Comparison of ENCODE assay signal across 23 cellular contexts in genomic region chr10:62068464-62068863, GRCh38.
DNase-seq lines count a peak whose midpoint lies in the region; ATAC-seq and TF ChIP-seq lines count a peak whose summit lies in the region.
"Had no signal": no experiment of that assay in that cellular context is flagged by ENCODE, and none has a peak within 500 bp of the region (broad histone marks: within the 10 kb centered on the region; RNA-seq: fewer than 3 reads in every experiment).

No MANE protein-coding gene starts in this region.

- peak overlapping the region; percentile 74 to 76 for H3K27ac ChIP-seq in right atrium auricular region
- peak overlapping the region in 4 of 12 donors; percentile 46 to 83 (median 76) for H3K27ac ChIP-seq in heart left ventricle
- H3K27ac ChIP-seq in prostate gland = peak overlapping the region; percentile 0 to 16
- peak overlapping the region; percentile 63 for H3K27ac ChIP-seq in vagina
- H3K27ac ChIP-seq: KMS-11, parathyroid adenoma, RWPE1 had no signal

- H3K27me3 ChIP-seq in right atrium auricular region (no peaks in the 10 kb centered on the region), heart left ventricle (no peaks in the 10 kb centered on the region), prostate gland (replicated peaks; ENCODE audit: insufficient read depth) (no peaks in the 10 kb centered on the region), vagina (no peaks in the 10 kb centered on the region)

- TF ChIP-seq CTCF in right atrium auricular region (IDR thresholded peaks at IDR 0.05) (no peak), heart left ventricle (IDR thresholded peaks at IDR 0.05) (no peak), chondrocyte (IDR thresholded peaks at IDR 0.05) (no peak), prostate gland (IDR thresholded peaks at IDR 0.05) (no peak), vagina (IDR thresholded peaks at IDR 0.05) (no peak)

- WGBS in heart left ventricle, 4 donors = 93 to 94% (median 94%) methylated on average over 7 of the region's 7 CpGs
- 46% methylated on average over 7 of the region's 7 CpGs for WGBS in prostate gland

- peaks cover 54% of the 10 kb centered on the region for H3K4me1 Mint-ChIP-seq in chondrocyte (ENCODE audit: low read depth)

- no peaks in the 10 kb centered on the region for H3K9me3 ChIP-seq in right atrium auricular region
- no peaks in the 10 kb centered on the region for H3K9me3 ChIP-seq in heart left ventricle
- no peaks in the 10 kb centered on the region for H3K9me3 ChIP-seq in prostate gland
- no peaks in the 10 kb centered on the region for H3K9me3 ChIP-seq in vagina
- H3K9me3 ChIP-seq: HAP-1 had no signal

- no peak for DNase-seq in right atrium auricular region (ENCODE audit: low spot score)
- no peak for DNase-seq in heart left ventricle
- no peak for DNase-seq in chondrocyte (ENCODE audit: low spot score)
- peak; percentile 72 for DNase-seq in prostate gland (ENCODE audit: low spot score)
- no peak for DNase-seq in vagina (ENCODE audit: extremely low spot score in 2 of 2)
- no peak for DNase-seq in stimulated activated CD4-positive, alpha-beta T cell treated with anti-CD3 and anti-CD28 coated beads, Interleukin-2, amount 100 ng/mL, for 48 hours
- no peak for DNase-seq in amniotic stem cell (lab: John Stamatoyannopoulos, UW)
- DNase-seq: activated CD4-positive, CD25-positive, alpha-beta regulatory T cell; activated gamma-delta T cell treated with Interleukin-2 at 50 U/mL for 16 hours; caudate nucleus; DMS79; left colon; midbrain; NCI-H1694; NCI-H69 had no signal

- no peak overlapping the region for H3K4me3 Mint-ChIP-seq in chondrocyte (ENCODE audit: unreplicated experiment)
- H3K4me3 Mint-ChIP-seq: natural killer cell treated with Interleukin-12 subunit alpha and Interleukin-12 subunit beta and Interleukin-15 and Interleukin-18, amount 100 ng/mL, for 72 hours; stimulated activated effector memory CD8-positive, alpha-beta T cell treated with anti-CD3 and anti-CD28 coated beads, Interleukin-12 subunit alpha, Interleukin-12 subunit beta, amount 100 ng/mL, for 72 hours had no signal

- H3K36me3 ChIP-seq in right atrium auricular region = peaks cover 87% of the 10 kb centered on the region
- peaks cover 0 to 86% (median 71%) of the 10 kb centered on the region in 9 donors for H3K36me3 ChIP-seq in heart left ventricle
- no peaks in the 10 kb centered on the region for H3K36me3 ChIP-seq in prostate gland
- peaks cover 0 to 47% of the 10 kb centered on the region in 2 donors for H3K36me3 ChIP-seq in vagina

- peaks cover 0 to 60% of the 10 kb centered on the region in 2 donors for H3K4me1 ChIP-seq in right atrium auricular region
- H3K4me1 ChIP-seq in heart left ventricle = peaks cover 6 to 65% (median 43%) of the 10 kb centered on the region in 12 donors
- H3K4me1 ChIP-seq in prostate gland (replicated peaks) = no peaks in the 10 kb centered on the region
- H3K4me1 ChIP-seq in vagina = peaks cover 89% of the 10 kb centered on the region
- H3K4me1 ChIP-seq: parathyroid adenoma had no signal

- TF ChIP-seq POLR2A in heart left ventricle (IDR thresholded peaks at IDR 0.05) (no peak), prostate gland (IDR thresholded peaks at IDR 0.05) (no peak), vagina (IDR thresholded peaks at IDR 0.05) (no peak)

- intact Hi-C loops in heart left ventricle (cut with DNase I) = no loop called here
- intact Hi-C loops in prostate gland (cut with DNase I) = no loop called here
- intact Hi-C loops in vagina (cut with DNase I) = no loop called here

- H3K4me3 ChIP-seq in right atrium auricular region = no peak overlapping the region
- H3K4me3 ChIP-seq in heart left ventricle = no peak overlapping the region
- no peak overlapping the region for H3K4me3 ChIP-seq in prostate gland
- H3K4me3 ChIP-seq in vagina = no peak overlapping the region
- H3K4me3 ChIP-seq: GM12878, HAP-1 had no signal

- no peaks in the 10 kb centered on the region for H3K27me3 Mint-ChIP-seq in chondrocyte (ENCODE audit: low read depth)
- H3K27me3 Mint-ChIP-seq: natural killer cell treated with Interleukin-12 subunit alpha and Interleukin-12 subunit beta and Interleukin-15 and Interleukin-18, amount 100 ng/mL, for 72 hours had no signal

- H3K36me3 Mint-ChIP-seq in chondrocyte (ENCODE audit: low read depth) = peaks cover 65% of the 10 kb centered on the region

- no peaks in the 10 kb centered on the region for H3K9me3 Mint-ChIP-seq in chondrocyte (ENCODE audit: low read depth)
- H3K9me3 Mint-ChIP-seq: stimulated activated effector memory CD8-positive, alpha-beta T cell treated with anti-CD3 and anti-CD28 coated beads, Interleukin-12 subunit alpha, Interleukin-12 subunit beta, amount 100 ng/mL, for 72 hours had no signal

- ATAC-seq in heart left ventricle (no peak), GM18519 (IDR thresholded peaks at IDR 0.05; ENCODE audit: low FRiP score, unreplicated experiment) (no peak)
- ATAC-seq: GM12878; left colon; natural killer cell treated with Interleukin-12 subunit alpha and Interleukin-12 subunit beta and Interleukin-15 and Interleukin-18, amount 100 ng/mL, for 72 hours; stimulated activated effector memory CD8-positive, alpha-beta T cell treated with anti-CD3 and anti-CD28 coated beads, Interleukin-12 subunit alpha, Interleukin-12 subunit beta, amount 100 ng/mL, for 72 hours had no signal

- H3K27ac Mint-ChIP-seq in chondrocyte (ENCODE audit: unreplicated experiment) = peak overlapping the region; percentile 57
